In the genomic region with DNA sequence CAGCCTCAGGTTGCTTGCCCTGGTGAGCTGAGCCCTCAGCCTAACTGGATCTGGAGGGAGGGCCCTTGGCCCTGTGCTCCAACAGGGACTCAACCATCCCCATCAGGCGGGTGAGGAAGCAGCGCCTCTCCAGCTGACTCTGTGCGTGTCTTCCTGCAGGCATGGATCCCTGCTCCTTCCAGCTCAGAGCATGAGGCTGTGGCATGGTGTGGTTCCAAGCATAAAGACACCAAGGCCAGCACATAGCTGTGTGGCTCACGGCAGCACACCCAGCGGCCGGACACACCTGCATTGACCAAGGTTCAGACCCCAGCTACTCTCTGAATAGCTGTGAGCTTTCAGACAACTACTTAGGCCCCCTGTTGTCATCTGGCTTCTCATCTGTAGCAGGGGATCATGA, we compare ENCODE assay signal across 20 cellular contexts.
A peak's percentile ranks its signal among the peaks of the same experiment; 100 is the strongest.
DNase-seq lines count a peak whose midpoint lies in the region; ATAC-seq, FAIRE-seq and TF ChIP-seq lines count a peak whose summit lies in the region.
"Had no signal": no experiment of that assay in that cellular context is flagged by ENCODE, and none has a peak within 500 bp of the region (broad histone marks: within the 10 kb centered on the region; RNA-seq: fewer than 3 reads in every experiment).

No MANE protein-coding gene starts in this region.

- H4K91ac ChIP-seq in H1 (replicated peaks; ENCODE audit: insufficient read length, low read length) = peak overlapping the region; percentile 98

- H3K9me3 ChIP-seq in Caco-2 (no peaks in the 10 kb centered on the region), HUES6 (ENCODE audit: control insufficient read depth, insufficient read depth, low read depth, low read length) (no peaks in the 10 kb centered on the region), H1 (ENCODE audit: insufficient read depth in 2 of 2, low read depth in 1 of 2, low read length in 1 of 2) (no peaks in the 10 kb centered on the region), neural progenitor cell (ENCODE audit: low read depth) (no peaks in the 10 kb centered on the region)

- POLR2A ChIA-PET in Caco-2 (lab: Charles Lee) = no interaction called here
- POLR2A ChIA-PET in H1 (lab: Charles Lee; ENCODE audit: partially characterized antibody) = interaction anchor here (0.5 to 4.3 kb wide), 8 partner anchors 9 to 100 kb away, joined by 3 to 17 read pairs (median 4); no protein-coding TSS in a partner anchor

- peak overlapping the region; percentile 100 for H2BK12ac ChIP-seq in H1 (ENCODE audit: low read depth, low read length)

- H3K4me3 ChIP-seq in Caco-2 (ENCODE audit: low read depth, low read length) = no peak overlapping the region
- no peak overlapping the region for H3K4me3 ChIP-seq in HUES6 (ENCODE audit: low read depth, low read length)
- H3K4me3 ChIP-seq in H1 (ENCODE audit: extremely low read depth in 1 of 4, insufficient read depth in 2 of 4, low read depth in 3 of 4, low read length in 4 of 4) = no peak overlapping the region
- no peak overlapping the region for H3K4me3 ChIP-seq in neural progenitor cell

- TSS peak; percentile 28 for BruUV-seq in Caco-2 (replicated peaks; lab: Mats Ljungman, UMichigan)

- TF ChIP-seq POLR2A in H1 (IDR thresholded peaks at IDR 0.05; ENCODE audit: control extremely low read depth in 1 of 2, low read depth in 2 of 2, low read length in 2 of 2) = no peak

- no peaks in the 10 kb centered on the region for H3K36me3 ChIP-seq in Caco-2 (ENCODE audit: control insufficient read depth, insufficient read depth, low read length)
- H3K36me3 ChIP-seq in HUES6 (ENCODE audit: control insufficient read depth, insufficient read depth, low read length) = no peaks in the 10 kb centered on the region
- no peaks in the 10 kb centered on the region for H3K36me3 ChIP-seq in H1 (ENCODE audit: control insufficient read depth in 2 of 4, insufficient read depth in 4 of 4, low read length in 3 of 4)
- no peaks in the 10 kb centered on the region for H3K36me3 ChIP-seq in neural progenitor cell

- H2BK120ac ChIP-seq in H1 (replicated peaks; ENCODE audit: low read depth, low read length) = peak overlapping the region; percentile 82

- peak overlapping the region; percentile 79 for H3K27ac Mint-ChIP-seq in Caco-2 (ENCODE audit: unreplicated experiment)
- peak overlapping the region; percentile 48 for H3K27ac Mint-ChIP-seq in neural progenitor cell
- H3K27ac Mint-ChIP-seq: CD14-positive monocyte had no signal

- H4K20me1 ChIP-seq in H1 (replicated peaks in 1 of 2; ENCODE audit: control insufficient read depth in 1 of 2, insufficient read depth in 2 of 2, low read length in 2 of 2) = peaks cover 0 to 2% of the 10 kb centered on the region in 2 experiments
- no peaks in the 10 kb centered on the region for H4K20me1 ChIP-seq in neural progenitor cell (ENCODE audit: low read depth)

- TF ChIP-seq EP300 in H1 (IDR thresholded peaks at IDR 0.05; ENCODE audit: borderline replicate concordance in 1 of 2, low read depth in 2 of 2, low read length in 2 of 2) = no peak

- H3K23me2 ChIP-seq in H1 (ENCODE audit: low read depth, low read length) = no peaks in the 10 kb centered on the region

- no peak overlapping the region for H3K14ac ChIP-seq in H1 (ENCODE audit: insufficient read length)

- TF ChIP-seq RAD21 in H1 (IDR thresholded peaks at IDR 0.05 in 1 of 2, conservative IDR thresholded peaks at IDR 0.05 in 1 of 2; ENCODE audit: low read depth in 2 of 2, low read length in 2 of 2) = no peak

- peaks cover 29% of the 10 kb centered on the region for H3K36me3 Mint-ChIP-seq in Caco-2 (ENCODE audit: insufficient read depth, unreplicated experiment)
- H3K36me3 Mint-ChIP-seq in neural progenitor cell = no peaks in the 10 kb centered on the region
- H3K36me3 Mint-ChIP-seq: CD14-positive monocyte had no signal

- no peaks in the 10 kb centered on the region for H3K79me2 ChIP-seq in H1 (ENCODE audit: control insufficient read depth in 1 of 2, insufficient read depth in 2 of 2, low read length in 2 of 2)
- no peaks in the 10 kb centered on the region for H3K79me2 ChIP-seq in neural progenitor cell (ENCODE audit: low read depth)

- H3K9me3 Mint-ChIP-seq in Caco-2 (ENCODE audit: unreplicated experiment) (no peaks in the 10 kb centered on the region), neural progenitor cell (no peaks in the 10 kb centered on the region)
- H3K9me3 Mint-ChIP-seq: CD14-positive monocyte had no signal

- no peak overlapping the region for H2AFZ ChIP-seq in H1 (ENCODE audit: low read length)
- H2AFZ ChIP-seq in neural progenitor cell (replicated peaks) = no peak overlapping the region

- no peaks in the 10 kb centered on the region for H3K79me1 ChIP-seq in H1 (ENCODE audit: low read depth, low read length)

- DNase-seq in Caco-2 (no peak), H1 (ENCODE audit: low read depth in 1 of 2, low spot score in 2 of 2) (peak in 1 of 2 experiments; percentile 40), neural progenitor cell (ENCODE audit: low spot score) (peak; percentile 29), A172 (ENCODE audit: low spot score) (no peak), activated T-cell treated with anti-CD3 and anti-CD28 coated beads for 4 hours (no peak)
- DNase-seq: ACHN; AML-193; COR-L47; EL; KG1; NCI-H1048; NCI-H187; NCI-H526 treated with DMSO at 0.1 percent for 48 hours; NK-92 treated with Interleukin-12 subunit alpha and Interleukin-12 subunit beta, amount 100 ng/mL, for 24 hours; OCI-M1; RPMI8226 had no signal

- CTCF ChIA-PET in Caco-2 (lab: Charles Lee) (interaction anchor here (1.2 to 2.1 kb wide), 5 partner anchors 36 to 131 kb away, joined by 6 to 14 read pairs (median 8); a partner anchor contains a TSS), H1 (lab: Charles Lee; ENCODE audit: partially characterized antibody) (interaction anchor here (1.0 to 8.2 kb wide), 12 partner anchors 13 to 172 kb away, joined by 3 to 53 read pairs (median 3); no protein-coding TSS in a partner anchor)

- H3K4me2 ChIP-seq in H1 (ENCODE audit: insufficient read depth in 1 of 2, low read depth in 2 of 2, low read length in 2 of 2) = no peak overlapping the region
- H3K4me2 ChIP-seq in neural progenitor cell = peak overlapping the region; percentile 64

- H3K27ac ChIP-seq in HUES6 (ENCODE audit: low read depth, low read length) (peak overlapping the region; percentile 60; the same call in 1 of the 2 replicates), H1 (ENCODE audit: low read depth, low read length) (peak overlapping the region; percentile 57), neural progenitor cell (peak overlapping the region; percentile 76)

- WGBS in H1 (ENCODE audit: extremely low coverage in 1 of 2, insufficient coverage in 1 of 2, insufficient read length in 1 of 2, insufficient replicate concordance in 2 of 2, low coverage in 1 of 2, low lambda C conversion rate in 2 of 2, missing lambda C conversion rate in 1 of 2), 2 experiments = 93% methylated on average over 6 of the region's 6 CpGs; no CpG with 5 or more reads in 1 of the 2 experiments

- H3K9ac ChIP-seq in HUES6 (ENCODE audit: low read length) (no peak overlapping the region), H1 (replicated peaks in 1 of 4; ENCODE audit: extremely low read depth in 1 of 4, low read depth in 3 of 4, low read length in 3 of 4) (no peak overlapping the region; a peak in 1 of 7 replicates), neural progenitor cell (no peak overlapping the region)

- no peak for FAIRE-seq in H1 (lab: Jason Lieb, UNC)
- FAIRE-seq: H54 had no signal

- H2AK5ac ChIP-seq in H1 (ENCODE audit: low read depth, low read length) = peak overlapping the region; percentile 85

- no peak overlapping the region for H3K23ac ChIP-seq in H1 (ENCODE audit: insufficient read length)

- H3K27me3 ChIP-seq in Caco-2 (replicated peaks; ENCODE audit: control insufficient read depth, insufficient read depth, low read length) (no peaks in the 10 kb centered on the region), HUES6 (ENCODE audit: control insufficient read depth, insufficient read depth, low read length) (no peaks in the 10 kb centered on the region), H1 (replicated peaks in 1 of 4; ENCODE audit: control insufficient read depth in 3 of 4, extremely low read depth in 1 of 4, insufficient read depth in 3 of 4, low read length in 3 of 4) (no peaks in the 10 kb centered on the region), neural progenitor cell (no peaks in the 10 kb centered on the region)

- H3K56ac ChIP-seq in H1 (replicated peaks; ENCODE audit: insufficient read length, low read depth, low read length) = no peak overlapping the region

- peak overlapping the region; percentile 76 for H4K8ac ChIP-seq in H1 (ENCODE audit: extremely low read depth, insufficient read depth, low read length)

- peak overlapping the region; percentile 48; the same call in 1 of the 2 replicates for H2BK15ac ChIP-seq in H1 (ENCODE audit: low read length)

- H3K27me3 Mint-ChIP-seq in Caco-2 (ENCODE audit: insufficient read depth, unreplicated experiment) (no peaks in the 10 kb centered on the region), neural progenitor cell (ENCODE audit: insufficient read depth, low read depth) (peaks cover 3% of the 10 kb centered on the region)

- no peak overlapping the region for H3K4me3 Mint-ChIP-seq in Caco-2 (ENCODE audit: unreplicated experiment)
- no peak overlapping the region for H3K4me3 Mint-ChIP-seq in neural progenitor cell
- H3K4me3 Mint-ChIP-seq: CD14-positive monocyte had no signal

- intact Hi-C loops in Caco-2 (cut with micrococcal nuclease; ENCODE audit: unreplicated experiment) = loop anchor here (2.0 to 5.0 kb wide), 2 partner anchors 31 to 130 kb away; a partner anchor contains a TSS

- peak overlapping the region; percentile 89 for H3K18ac ChIP-seq in H1 (ENCODE audit: extremely low read depth, low read length)

- peak overlapping the region; percentile 62 for H3K4ac ChIP-seq in H1 (replicated peaks; ENCODE audit: insufficient read length, low read depth, low read length)

- H2BK5ac ChIP-seq in H1 (ENCODE audit: low read depth, low read length) = peak overlapping the region; percentile 97

- H2BK20ac ChIP-seq in H1 (ENCODE audit: low read length) = peak overlapping the region; percentile 64

- no peak for TF ChIP-seq CTCF in Caco-2 (IDR thresholded peaks at IDR 0.05; ENCODE audit: insufficient read depth in 1 of 2, low read depth in 1 of 2, low read length in 1 of 2, severe bottlenecking in 1 of 2, unreplicated experiment in 1 of 2)
- no peak for TF ChIP-seq CTCF in H1 (IDR thresholded peaks at IDR 0.05; ENCODE audit: control extremely low read depth in 1 of 3, insufficient read depth in 1 of 3, low read depth in 1 of 3, low read length in 3 of 3)
- TF ChIP-seq CTCF in neural progenitor cell (IDR thresholded peaks at IDR 0.05) = no peak

- ATAC-seq in GM21619 (IDR thresholded peaks at IDR 0.05; ENCODE audit: unreplicated experiment) = no peak

- H3K4me1 Mint-ChIP-seq in Caco-2 (ENCODE audit: low read depth, unreplicated experiment) = peaks cover 59% of the 10 kb centered on the region
- H3K4me1 Mint-ChIP-seq in neural progenitor cell = peaks cover 57% of the 10 kb centered on the region
- H3K4me1 Mint-ChIP-seq: CD14-positive monocyte had no signal

- peaks cover 37% of the 10 kb centered on the region for H3F3A ChIP-seq in neural progenitor cell (ENCODE audit: low read depth)

- peaks cover 72% of the 10 kb centered on the region for H3K4me1 ChIP-seq in Caco-2
- peaks cover 42% of the 10 kb centered on the region for H3K4me1 ChIP-seq in HUES6 (ENCODE audit: control insufficient read depth, insufficient read depth, low read length)
- peaks cover 26 to 33% (median 28%) of the 10 kb centered on the region in 4 experiments for H3K4me1 ChIP-seq in H1 (replicated peaks in 1 of 4; ENCODE audit: control insufficient read depth in 3 of 4, insufficient read depth in 4 of 4, low read length in 3 of 4)
- peaks cover 50% of the 10 kb centered on the region for H3K4me1 ChIP-seq in neural progenitor cell

- peak overlapping the region; percentile 64 for H4K5ac ChIP-seq in H1 (ENCODE audit: insufficient read length, low read depth, low read length)
